ENCODE assay signal across 12 cellular contexts in the genomic region with DNA sequence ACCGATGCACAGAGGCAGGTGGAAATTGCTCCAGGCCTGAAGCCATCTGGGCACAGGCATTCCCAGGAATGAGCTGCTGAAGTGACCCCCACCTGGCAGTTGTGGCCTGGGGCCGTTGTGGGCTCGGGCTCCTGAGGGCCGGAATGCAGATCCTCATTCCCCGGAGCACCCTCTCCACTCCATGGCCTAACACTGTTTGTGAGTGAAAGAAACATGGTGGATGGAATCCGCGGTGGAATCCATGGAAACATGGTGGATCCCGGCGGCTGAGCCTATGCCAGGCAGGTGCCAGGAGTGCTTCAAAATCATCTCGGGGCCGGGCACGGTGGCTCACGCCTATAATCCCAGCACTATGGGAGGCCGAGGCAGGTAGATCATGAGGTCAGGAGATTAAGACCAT. TPM values are rescaled to one million over a fixed set of nuclear protein-coding genes. Genes with fewer than 3 reads are reported as not detected.
DNase-seq lines count a peak whose midpoint lies in the region; ATAC-seq and TF ChIP-seq lines count a peak whose summit lies in the region.
"Had no signal": no experiment of that assay in that cellular context is flagged by ENCODE, and none has a peak within 500 bp of the region (broad histone marks: within the 10 kb centered on the region; RNA-seq: fewer than 3 reads in every experiment).

No MANE protein-coding gene starts in this region.

- H3K4me1 ChIP-seq in right atrium auricular region (peaks cover 0 to 14% of the 10 kb centered on the region in 2 donors), right lobe of liver (peaks cover 0 to 66% (median 19%) of the 10 kb centered on the region in 4 donors), SJCRH30 (peaks cover 13% of the 10 kb centered on the region; the same call in 1 of the 2 replicates)

- TF ChIP-seq CTCF in right atrium auricular region (IDR thresholded peaks at IDR 0.05) (no peak), right lobe of liver (IDR thresholded peaks at IDR 0.05) (no peak)

- peak; percentile 28 for DNase-seq in right atrium auricular region (ENCODE audit: low spot score)
- DNase-seq in Right ventricle myocardium inferior (ENCODE audit: missing footprints), result no peak
- peak in 1 of 3 donors; percentile 48 for DNase-seq in right lobe of liver
- DNase-seq in myocyte (ENCODE audit: low read depth), result peak; percentile 15
- DNase-seq in SJCRH30, result no peak
- DNase-seq in NCI-H748 treated with DMSO at 0.1 percent for 48 hours (lab: John Stamatoyannopoulos, UW), result no peak
- DNase-seq in effector CD8-positive, alpha-beta T cell (lab: John Stamatoyannopoulos, UW), result no peak
- DNase-seq: ACHN; CD4-positive, CD25-positive, alpha-beta regulatory T cell; DMS53; GM23248 had no signal

- no peak for TF ChIP-seq POLR2A in right lobe of liver (IDR thresholded peaks at IDR 0.05)

- H3K36me3 ChIP-seq in right atrium auricular region (no peaks in the 10 kb centered on the region), right lobe of liver (no peaks in the 10 kb centered on the region), SJCRH30 (no peaks in the 10 kb centered on the region)
- H3K36me3 ChIP-seq: BLaER1 treated with 17β-estradiol and CSF1 and Interleukin-3, amounts not matched to agents 10 nM and 100 nM had no signal

- no peak for ATAC-seq in Right ventricle myocardium inferior
- no peak for ATAC-seq in right lobe of liver

- no peak overlapping the region for H3K4me3 ChIP-seq in right atrium auricular region
- no peak overlapping the region for H3K4me3 ChIP-seq in right lobe of liver
- no peak overlapping the region for H3K4me3 ChIP-seq in SJCRH30
- H3K4me3 ChIP-seq: BLaER1 treated with 17β-estradiol and CSF1 and Interleukin-3, amounts not matched to agents 10 nM and 100 nM; GM23248 had no signal

- H3K27me3 ChIP-seq in right atrium auricular region (no peaks in the 10 kb centered on the region), right lobe of liver (no peaks in the 10 kb centered on the region), SJCRH30 (no peaks in the 10 kb centered on the region)

- no peaks in the 10 kb centered on the region for H3K9me3 ChIP-seq in right atrium auricular region
- no peaks in the 10 kb centered on the region for H3K9me3 ChIP-seq in right lobe of liver
- no peaks in the 10 kb centered on the region for H3K9me3 ChIP-seq in SJCRH30 (replicated peaks)

- intact Hi-C loops in Right ventricle myocardium inferior (cut with DNase I), result no loop called here
- intact Hi-C loops in right lobe of liver (cut with DNase I), result no loop called here

- 86% methylated on average over 8 of the region's 14 CpGs for WGBS in right lobe of liver (ENCODE audit: insufficient coverage, low coverage, low lambda C conversion rate, missing lambda C conversion rate)

- no peak overlapping the region for H3K27ac ChIP-seq in right atrium auricular region
- H3K27ac ChIP-seq in right lobe of liver, result peak overlapping the region in 2 of 3 donors; percentile 34 to 91
- H3K27ac ChIP-seq in SJCRH30, result no peak overlapping the region
- H3K27ac ChIP-seq: BLaER1 treated with 17β-estradiol and CSF1 and Interleukin-3, amounts not matched to agents 10 nM and 100 nM; GM23248 had no signal

RNA-seq across cellular contexts. Expression of gene SARDH, which starts 3.6 kb away (rescaled TPM):
- total RNA-seq in right atrium auricular region (under 1 TPM; 0.63 to 0.94 TPM), Right ventricle myocardium inferior (0.41 TPM), right lobe of liver (100 to 1,000 TPM in 3 of 6 experiments, 10 to 100 TPM in 3; 67.3 to 183 (median 101) TPM), myocyte (55.6 and 70.3 TPM in 2 replicates)
- 27.4 TPM for polyA plus RNA-seq in myocyte (2012)
- 15.7 and 18.5 TPM in 2 replicates for total RNA-seq in SJCRH30 (2014; rRNA removed; shearing (Covaris generic))

Comparison
In these comparisons a context has a peak if more than half of its experiments do, and no peak if none do; other contexts are left out.
1. DNase-seq: peak in right atrium auricular region (single experiment) and myocyte (single experiment); none in Right ventricle myocardium inferior (single experiment), SJCRH30 (0 of 2), NCI-H748 treated with DMSO at 0.1 percent for 48 hours (single experiment) and effector CD8-positive, alpha-beta T cell (single experiment).
2. H3K27ac ChIP-seq: peak in right lobe of liver (2 of 3); none in right atrium auricular region (0 of 2) and SJCRH30 (single experiment).